8 cellular contexts compared by ENCODE assay signal in the genomic region with DNA sequence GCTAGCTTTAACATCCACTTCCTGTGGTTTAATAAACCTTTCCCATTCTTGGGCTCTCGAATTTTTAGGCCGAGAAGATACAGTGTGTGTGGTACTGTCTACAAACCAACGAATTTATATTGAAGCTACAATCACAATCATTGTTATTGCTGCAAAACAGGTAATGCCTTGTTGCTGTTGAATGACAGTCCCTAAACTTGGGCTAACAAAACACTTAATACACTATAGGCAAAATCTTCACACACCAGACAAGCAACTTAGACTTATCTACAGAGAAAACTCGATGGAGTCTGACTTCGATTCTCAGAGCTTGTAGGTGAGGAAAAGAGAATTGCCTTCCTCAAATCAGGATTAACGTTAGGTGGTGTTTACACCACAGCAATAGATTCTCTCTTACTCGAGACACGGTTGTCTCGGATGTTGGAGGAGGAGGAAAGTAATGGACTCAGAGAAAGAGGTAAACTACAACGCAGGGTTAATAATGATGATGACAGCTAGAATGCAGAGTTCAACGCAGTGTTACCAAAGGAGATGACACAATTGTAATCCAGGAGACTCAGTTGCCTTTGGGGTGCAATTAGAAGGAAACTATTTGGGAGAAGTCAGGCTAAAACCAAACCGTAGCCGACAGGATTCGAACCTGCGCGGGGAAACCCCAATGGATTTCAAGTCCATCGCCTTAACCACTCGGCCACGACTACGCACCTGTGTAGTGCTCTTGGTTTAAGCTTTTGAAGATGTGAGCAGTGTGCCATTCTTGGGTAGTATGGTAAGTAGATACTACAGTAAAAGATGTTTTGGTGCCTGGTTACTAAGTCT. TPM values are rescaled to one million over a fixed set of nuclear protein-coding genes. Genes with fewer than 3 reads are reported as not detected.
DNase-seq lines count a peak whose midpoint lies in the region; ATAC-seq and TF ChIP-seq lines count a peak whose summit lies in the region.

No MANE protein-coding gene starts in this region.

- no peak overlapping the region for H3K4me3 Mint-ChIP-seq in activated B cell treated with CpG ODN at 0.5 μM for 24 hours

- peaks cover 35% of the 10 kb centered on the region for H3K4me1 Mint-ChIP-seq in activated B cell treated with CpG ODN at 0.5 μM for 24 hours

- ATAC-seq in activated B cell treated with CpG ODN at 0.5 μM for 24 hours (ENCODE audit: low read depth) (no peak), GM21737 (IDR thresholded peaks at IDR 0.05; ENCODE audit: unreplicated experiment) (no peak), GM19397 (IDR thresholded peaks at IDR 0.05; ENCODE audit: unreplicated experiment) (no peak)

- DNase-seq in DMS153 (lab: John Stamatoyannopoulos, UW) (peak; percentile 77), NCI-H1105 (lab: John Stamatoyannopoulos, UW) (peak; percentile 76), activated B cell treated with CpG ODN at 0.5 μM for 24 hours (no peak), ecto neural progenitor cell (ENCODE audit: low spot score) (peak; percentile 67), pons (ENCODE audit: low spot score) (peak; percentile 30), NCI-H128 (lab: John Stamatoyannopoulos, UW; ENCODE audit: unreplicated experiment) (no peak)

- H3K27me3 Mint-ChIP-seq in activated B cell treated with CpG ODN at 0.5 μM for 24 hours = peaks cover 16% of the 10 kb centered on the region

- POLR2A ChIA-PET in activated B cell treated with CpG ODN at 0.5 μM for 24 hours (lab: Charles Lee) = interaction anchor here (1.4 to 2.6 kb wide), 2 partner anchors 26 to 32 kb away, joined by 7 to 8 read pairs; a partner anchor contains a TSS

- no peaks in the 10 kb centered on the region for H3K36me3 Mint-ChIP-seq in activated B cell treated with CpG ODN at 0.5 μM for 24 hours (ENCODE audit: low read depth)

- H3K9me3 Mint-ChIP-seq in activated B cell treated with CpG ODN at 0.5 μM for 24 hours = no peaks in the 10 kb centered on the region

- TF ChIP-seq CTCF in activated B cell treated with CpG ODN at 0.5 μM for 24 hours (IDR thresholded peaks at IDR 0.05) = no peak

- intact Hi-C loops in activated B cell treated with CpG ODN at 0.5 μM for 24 hours (cut with micrococcal nuclease) = no loop called here

- CTCF ChIA-PET in activated B cell treated with CpG ODN at 0.5 μM for 24 hours (lab: Charles Lee) = interaction anchor here (3.5 kb wide), 1 partner anchor 13 kb away, joined by 25 read pairs; no protein-coding TSS in a partner anchor

- H3K27ac Mint-ChIP-seq in activated B cell treated with CpG ODN at 0.5 μM for 24 hours = peak overlapping the region; percentile 15

RNA-seq across cellular contexts. Expression of a gene that starts 32.5 kb away (rescaled TPM):
- total RNA-seq in activated B cell treated with CpG ODN at 0.5 μM for 24 hours = 8.1 and 8.6 TPM in 2 replicates

Comparison
In these comparisons a context has a peak if more than half of its experiments do, and no peak if none do; other contexts are left out.
1. DNase-seq: peak in DMS153 (single experiment), NCI-H1105 (single experiment), ecto neural progenitor cell (single experiment) and pons (single experiment); none in activated B cell treated with CpG ODN at 0.5 μM for 24 hours (single experiment) and NCI-H128 (single experiment).